ENCODE assay signal across 8 cellular contexts in the genomic region with DNA sequence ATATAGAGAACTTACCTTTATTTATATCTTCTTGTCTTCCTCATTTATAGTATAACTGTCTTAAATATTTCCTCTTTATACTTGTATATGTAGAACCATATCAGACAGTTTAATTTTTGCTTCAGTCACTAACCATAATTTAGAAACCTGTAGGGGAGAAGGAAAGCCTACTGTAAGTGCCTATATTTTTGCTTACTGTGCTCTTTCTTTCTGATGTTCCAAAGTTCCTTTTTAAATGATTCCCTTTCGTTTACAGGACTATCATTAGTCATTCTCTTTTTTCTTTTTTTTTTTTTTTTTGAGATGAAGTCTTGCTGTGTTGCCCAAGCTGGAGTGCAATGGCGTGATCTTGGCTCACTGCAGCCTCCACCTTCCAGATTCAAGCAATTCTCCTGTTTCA.
"Had no signal": no experiment of that assay in that cellular context is flagged by ENCODE, and none has a peak within 500 bp of the region (broad histone marks: within the 10 kb centered on the region; RNA-seq: fewer than 3 reads in every experiment).

No MANE protein-coding gene starts in this region.

- H2AFZ ChIP-seq: GM23248 had no signal

- DNase-seq: GM23248, GOT3, H7, HFFc6, KG1 had no signal

- H3K9ac ChIP-seq: GM23248 had no signal

- ATAC-seq: HCT116 had no signal

- H3K27ac ChIP-seq: GM23248, HL-60 had no signal

- H3K9me3 ChIP-seq: HAP-1 had no signal

- H3K4me1 ChIP-seq: HAP-1 had no signal

- H3K36me3 ChIP-seq: HAP-1 had no signal

- H3K4me3 ChIP-seq: GM23248, HAP-1 had no signal
